In the genomic region with DNA sequence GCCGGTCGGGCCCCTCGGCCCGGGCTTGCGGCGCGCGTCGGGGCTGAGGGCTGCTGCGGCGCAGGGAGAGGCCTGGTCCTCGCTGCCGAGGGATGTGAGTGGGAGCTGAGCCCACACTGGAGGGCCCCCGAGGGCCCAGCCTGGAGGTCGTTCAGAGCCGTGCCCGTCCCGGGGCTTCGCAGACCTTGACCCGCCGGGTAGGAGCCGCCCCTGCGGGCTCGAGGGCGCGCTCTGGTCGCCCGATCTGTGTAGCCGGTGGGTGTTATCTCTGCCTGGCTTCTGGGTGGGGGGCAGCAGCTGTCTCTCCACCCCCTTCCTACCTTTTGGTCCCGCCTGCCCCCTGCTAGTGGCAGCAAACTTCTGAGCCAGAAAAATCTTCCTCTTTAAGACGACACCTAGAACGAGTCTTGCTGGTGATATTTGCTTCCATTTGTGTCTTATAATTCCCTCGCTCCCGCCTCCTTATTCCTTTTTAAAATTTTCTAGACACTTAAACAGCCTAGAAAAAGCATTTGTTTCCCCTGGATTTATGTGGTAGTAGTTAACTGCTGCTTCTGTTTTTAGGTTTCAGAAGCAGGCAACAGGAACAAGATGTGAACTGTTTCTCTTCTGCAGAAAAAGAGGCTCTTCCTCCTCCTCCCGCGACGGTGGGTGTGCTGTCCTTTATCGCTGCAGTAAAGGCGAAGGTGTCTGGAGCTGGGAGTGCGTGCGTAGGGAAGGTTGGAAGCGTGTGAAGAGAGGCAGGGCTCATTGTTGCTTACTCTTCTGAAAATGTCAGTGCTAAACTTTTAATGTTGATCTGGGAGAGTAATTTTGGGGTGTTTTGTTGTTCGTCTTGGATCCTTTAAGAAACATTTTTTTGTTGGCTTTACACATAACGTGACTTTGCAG, we compare ENCODE assay signal across 8 cellular contexts. TPM values are rescaled to one million over a fixed set of nuclear protein-coding genes. Genes with fewer than 3 reads are reported as not detected.
DNase-seq lines count a peak whose midpoint lies in the region; ATAC-seq and FAIRE-seq lines count a peak whose summit lies in the region.

No MANE protein-coding gene starts in this region.

- peak overlapping the region; percentile 61 for H3K4me2 ChIP-seq in trophoblast cell (ENCODE audit: low read length)

- WGBS in trophoblast cell (ENCODE audit: extremely low coverage, insufficient coverage, insufficient read length): no CpG with 5 or more reads among the region's 44 CpGs

- intact Hi-C loops in left cardiac atrium (cut with DNase I): loop anchor here (5.0 to 10.0 kb wide), 3 partner anchors 191 to 243 kb away; a partner anchor contains a TSS

- H3K4me1 ChIP-seq in trophoblast cell (ENCODE audit: control insufficient read depth in 1 of 2, insufficient read depth in 2 of 2, low read length in 2 of 2): peaks cover 0 to 2% of the 10 kb centered on the region in 2 experiments

- peak overlapping the region; percentile 27 for H3K4ac ChIP-seq in trophoblast cell (ENCODE audit: low read depth, low read length)

- H3K27me3 ChIP-seq in trophoblast cell (ENCODE audit: insufficient read depth, low read length): no peaks in the 10 kb centered on the region

- peak overlapping the region; percentile 75 for H4K8ac ChIP-seq in trophoblast cell (ENCODE audit: low read depth, low read length)

- H2AK5ac ChIP-seq in trophoblast cell (ENCODE audit: low read length): no peak overlapping the region

- no peaks in the 10 kb centered on the region for H3K9me3 ChIP-seq in trophoblast cell (ENCODE audit: insufficient read depth, low read depth, low read length)

- peak overlapping the region; percentile 83 for H2BK120ac ChIP-seq in trophoblast cell (ENCODE audit: insufficient read depth, low read length, poor library complexity)

- peak overlapping the region; percentile 85 for H3K14ac ChIP-seq in trophoblast cell (ENCODE audit: low read length)

- peak overlapping the region; percentile 65 for H4K91ac ChIP-seq in trophoblast cell (ENCODE audit: low read depth, low read length)

- H3K4me3 ChIP-seq in trophoblast cell (ENCODE audit: low read depth, low read length): peak overlapping the region; percentile 77

- H3K23ac ChIP-seq in trophoblast cell (ENCODE audit: low read length): no peak overlapping the region

- H3K36me3 ChIP-seq in trophoblast cell (ENCODE audit: control insufficient read depth in 1 of 2, insufficient read depth in 2 of 2, low read length in 2 of 2): no peaks in the 10 kb centered on the region

- peak overlapping the region; percentile 66 for H4K12ac ChIP-seq in trophoblast cell (ENCODE audit: low read depth, low read length)

- H2AFZ ChIP-seq in trophoblast cell (ENCODE audit: insufficient read depth, low read length, poor library complexity): peak overlapping the region; percentile 87

- FAIRE-seq in RCC 7860 (lab: Jason Lieb, UNC): no peak

- H3K9ac ChIP-seq in trophoblast cell (ENCODE audit: low read length): peak overlapping the region; percentile 22

- peak overlapping the region; percentile 98 for H3K27ac ChIP-seq in trophoblast cell (ENCODE audit: low read depth, low read length)

- ATAC-seq in HG03378 (IDR thresholded peaks at IDR 0.05; ENCODE audit: unreplicated experiment) (peak; percentile 20), left cardiac atrium (peak in 1 of 2 donors; percentile 23)

- no peak overlapping the region for H2BK12ac ChIP-seq in trophoblast cell (ENCODE audit: low read length)

- H3K18ac ChIP-seq in trophoblast cell (ENCODE audit: low read length): peak overlapping the region; percentile 77

- H3K79me1 ChIP-seq in trophoblast cell (ENCODE audit: low read length): peaks cover 10% of the 10 kb centered on the region

- H2BK5ac ChIP-seq in trophoblast cell (ENCODE audit: low read depth, low read length, poor library complexity): peak overlapping the region; percentile 70

- DNase-seq in NK-92 treated with Interleukin-12 subunit alpha and Interleukin-12 subunit beta, amount 100 ng/mL, for 24 hours (lab: John Stamatoyannopoulos, UW): peak; percentile 6
- no peak for DNase-seq in NK-92 (lab: John Stamatoyannopoulos, UW; ENCODE audit: unreplicated experiment)
- peak; percentile 29 for DNase-seq in RCC 7860 (ENCODE audit: low spot score)
- peak; percentile 20 for DNase-seq in amniotic stem cell (lab: John Stamatoyannopoulos, UW)
- DNase-seq in left cardiac atrium: peak; percentile 26
- DNase-seq in trophoblast cell: peak; percentile 29 to 56
- no peak for DNase-seq in GM19238 (ENCODE audit: insufficient read length, low spot score)

- peaks cover 8% of the 10 kb centered on the region for H3K79me2 ChIP-seq in trophoblast cell (ENCODE audit: control insufficient read depth, insufficient read depth, low read length, poor library complexity)

RNA-seq across cellular contexts. Expression of a gene that starts 0.5 kb away (rescaled TPM):
- total RNA-seq in left cardiac atrium: 10 to 100 TPM; 11.4 to 11.8 TPM
- polyA plus RNA-seq in trophoblast cell (2013): 2.5 and 3.1 TPM in 2 replicates

Comparison
In these comparisons a context has a peak if more than half of its experiments do, and no peak if none do; other contexts are left out.
1. DNase-seq: peak in NK-92 treated with Interleukin-12 subunit alpha and Interleukin-12 subunit beta, amount 100 ng/mL, for 24 hours (single experiment), RCC 7860 (single experiment), amniotic stem cell (single experiment), left cardiac atrium (single experiment) and trophoblast cell (2 of 2); none in NK-92 (single experiment) and GM19238 (single experiment).